Comparison of ENCODE assay signal across 1 cellular context in the genomic region with DNA sequence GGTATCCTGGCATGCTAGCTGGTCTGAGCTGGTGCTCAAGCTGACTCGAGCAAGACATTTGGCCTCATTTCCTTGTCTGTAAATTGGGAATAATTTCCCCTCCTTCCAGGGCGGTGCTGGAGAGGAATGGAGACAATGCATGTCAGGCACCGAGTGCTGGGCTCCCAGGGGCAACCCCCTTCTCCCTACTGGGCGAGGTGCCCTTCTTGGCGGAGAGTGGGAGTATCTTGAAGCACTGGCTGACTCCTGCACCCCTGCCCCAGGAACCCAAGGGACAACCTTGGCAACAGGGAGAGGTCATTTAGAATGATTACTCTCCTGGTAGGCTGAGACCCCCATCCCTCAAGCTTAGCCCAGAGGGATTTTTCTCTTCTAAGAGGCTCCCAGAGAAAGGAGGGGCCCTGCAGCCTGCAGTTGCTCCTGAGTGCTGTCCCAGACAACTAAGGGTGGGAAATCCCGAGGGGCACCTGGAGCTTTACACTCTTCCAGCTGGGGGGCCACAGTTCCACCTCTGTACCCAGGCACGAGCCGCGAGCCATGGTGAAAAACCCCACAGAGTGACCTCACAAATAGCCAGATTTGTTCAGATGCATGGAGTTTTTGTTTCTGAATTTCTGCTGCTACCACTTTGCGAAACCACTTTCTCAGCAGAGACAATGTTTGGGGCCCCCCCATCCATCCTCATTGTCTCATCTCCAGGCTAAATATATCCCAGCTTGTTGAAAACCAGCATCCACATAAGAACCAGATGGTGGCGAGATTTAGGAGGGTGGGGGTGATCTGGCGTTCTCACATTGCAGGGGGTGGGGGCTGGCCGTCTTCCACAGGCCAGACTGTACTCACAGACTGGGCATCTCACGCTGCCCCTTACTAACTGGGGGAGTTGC.
TF ChIP-seq lines count a peak whose summit lies in the region.

No MANE protein-coding gene starts in this region.

TF ChIP-seq in HepG2, 621 proteins besides CTCF, POLR2A, EP300 and RAD21 (continued from another document):
- TF ChIP-seq, protein P1, sequence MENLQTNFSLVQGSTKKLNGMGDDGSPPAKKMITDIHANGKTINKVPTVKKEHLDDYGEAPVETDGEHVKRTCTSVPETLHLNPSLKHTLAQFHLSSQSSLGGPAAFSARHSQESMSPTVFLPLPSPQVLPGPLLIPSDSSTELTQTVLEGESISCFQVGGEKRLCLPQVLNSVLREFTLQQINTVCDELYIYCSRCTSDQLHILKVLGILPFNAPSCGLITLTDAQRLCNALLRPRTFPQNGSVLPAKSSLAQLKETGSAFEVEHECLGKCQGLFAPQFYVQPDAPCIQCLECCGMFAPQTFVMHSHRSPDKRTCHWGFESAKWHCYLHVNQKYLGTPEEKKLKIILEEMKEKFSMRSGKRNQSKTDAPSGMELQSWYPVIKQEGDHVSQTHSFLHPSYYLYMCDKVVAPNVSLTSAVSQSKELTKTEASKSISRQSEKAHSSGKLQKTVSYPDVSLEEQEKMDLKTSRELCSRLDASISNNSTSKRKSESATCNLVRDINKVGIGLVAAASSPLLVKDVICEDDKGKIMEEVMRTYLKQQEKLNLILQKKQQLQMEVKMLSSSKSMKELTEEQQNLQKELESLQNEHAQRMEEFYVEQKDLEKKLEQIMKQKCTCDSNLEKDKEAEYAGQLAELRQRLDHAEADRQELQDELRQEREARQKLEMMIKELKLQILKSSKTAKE (CRISPR knock-in tag; IDR thresholded peaks at IDR 0.05; ENCODE audit: borderline replicate concordance): no peak
- TF ChIP-seq, protein P2, sequence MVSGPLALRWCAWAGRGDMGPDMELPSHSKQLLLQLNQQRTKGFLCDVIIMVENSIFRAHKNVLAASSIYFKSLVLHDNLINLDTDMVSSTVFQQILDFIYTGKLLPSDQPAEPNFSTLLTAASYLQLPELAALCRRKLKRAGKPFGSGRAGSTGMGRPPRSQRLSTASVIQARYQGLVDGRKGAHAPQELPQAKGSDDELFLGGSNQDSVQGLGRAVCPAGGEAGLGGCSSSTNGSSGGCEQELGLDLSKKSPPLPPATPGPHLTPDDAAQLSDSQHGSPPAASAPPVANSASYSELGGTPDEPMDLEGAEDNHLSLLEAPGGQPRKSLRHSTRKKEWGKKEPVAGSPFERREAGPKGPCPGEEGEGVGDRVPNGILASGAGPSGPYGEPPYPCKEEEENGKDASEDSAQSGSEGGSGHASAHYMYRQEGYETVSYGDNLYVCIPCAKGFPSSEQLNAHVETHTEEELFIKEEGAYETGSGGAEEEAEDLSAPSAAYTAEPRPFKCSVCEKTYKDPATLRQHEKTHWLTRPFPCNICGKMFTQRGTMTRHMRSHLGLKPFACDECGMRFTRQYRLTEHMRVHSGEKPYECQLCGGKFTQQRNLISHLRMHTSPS (CRISPR knock-in tag; IDR thresholded peaks at IDR 0.05; ENCODE audit: low read depth): no peak
- no peak for TF ChIP-seq NR2F6 (IDR thresholded peaks at IDR 0.05)
- no peak for TF ChIP-seq NR2F6 (CRISPR knock-in tag; IDR thresholded peaks at IDR 0.05)
- TF ChIP-seq, protein P3, sequence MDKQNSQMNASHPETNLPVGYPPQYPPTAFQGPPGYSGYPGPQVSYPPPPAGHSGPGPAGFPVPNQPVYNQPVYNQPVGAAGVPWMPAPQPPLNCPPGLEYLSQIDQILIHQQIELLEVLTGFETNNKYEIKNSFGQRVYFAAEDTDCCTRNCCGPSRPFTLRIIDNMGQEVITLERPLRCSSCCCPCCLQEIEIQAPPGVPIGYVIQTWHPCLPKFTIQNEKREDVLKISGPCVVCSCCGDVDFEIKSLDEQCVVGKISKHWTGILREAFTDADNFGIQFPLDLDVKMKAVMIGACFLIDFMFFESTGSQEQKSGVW (CRISPR knock-in tag; IDR thresholded peaks at IDR 0.05; ENCODE audit: borderline replicate concordance): no peak
- no peak for TF ChIP-seq ZNF7 (CRISPR knock-in tag; IDR thresholded peaks at IDR 0.05)
- no peak for TF ChIP-seq ZSCAN21 (CRISPR knock-in tag; IDR thresholded peaks at IDR 0.05; ENCODE audit: borderline replicate concordance)
- TF ChIP-seq MAFK (conservative IDR thresholded peaks at IDR 0.05 in 1 of 2, IDR thresholded peaks at IDR 0.05 in 1 of 2; ENCODE audit: low read length in 2 of 2): no peak
- TF ChIP-seq RCOR2 (CRISPR knock-in tag; IDR thresholded peaks at IDR 0.05): no peak
- no peak for TF ChIP-seq NR2F2 (IDR thresholded peaks at IDR 0.05; ENCODE audit: borderline replicate concordance, low read depth)
- TF ChIP-seq, protein P4, sequence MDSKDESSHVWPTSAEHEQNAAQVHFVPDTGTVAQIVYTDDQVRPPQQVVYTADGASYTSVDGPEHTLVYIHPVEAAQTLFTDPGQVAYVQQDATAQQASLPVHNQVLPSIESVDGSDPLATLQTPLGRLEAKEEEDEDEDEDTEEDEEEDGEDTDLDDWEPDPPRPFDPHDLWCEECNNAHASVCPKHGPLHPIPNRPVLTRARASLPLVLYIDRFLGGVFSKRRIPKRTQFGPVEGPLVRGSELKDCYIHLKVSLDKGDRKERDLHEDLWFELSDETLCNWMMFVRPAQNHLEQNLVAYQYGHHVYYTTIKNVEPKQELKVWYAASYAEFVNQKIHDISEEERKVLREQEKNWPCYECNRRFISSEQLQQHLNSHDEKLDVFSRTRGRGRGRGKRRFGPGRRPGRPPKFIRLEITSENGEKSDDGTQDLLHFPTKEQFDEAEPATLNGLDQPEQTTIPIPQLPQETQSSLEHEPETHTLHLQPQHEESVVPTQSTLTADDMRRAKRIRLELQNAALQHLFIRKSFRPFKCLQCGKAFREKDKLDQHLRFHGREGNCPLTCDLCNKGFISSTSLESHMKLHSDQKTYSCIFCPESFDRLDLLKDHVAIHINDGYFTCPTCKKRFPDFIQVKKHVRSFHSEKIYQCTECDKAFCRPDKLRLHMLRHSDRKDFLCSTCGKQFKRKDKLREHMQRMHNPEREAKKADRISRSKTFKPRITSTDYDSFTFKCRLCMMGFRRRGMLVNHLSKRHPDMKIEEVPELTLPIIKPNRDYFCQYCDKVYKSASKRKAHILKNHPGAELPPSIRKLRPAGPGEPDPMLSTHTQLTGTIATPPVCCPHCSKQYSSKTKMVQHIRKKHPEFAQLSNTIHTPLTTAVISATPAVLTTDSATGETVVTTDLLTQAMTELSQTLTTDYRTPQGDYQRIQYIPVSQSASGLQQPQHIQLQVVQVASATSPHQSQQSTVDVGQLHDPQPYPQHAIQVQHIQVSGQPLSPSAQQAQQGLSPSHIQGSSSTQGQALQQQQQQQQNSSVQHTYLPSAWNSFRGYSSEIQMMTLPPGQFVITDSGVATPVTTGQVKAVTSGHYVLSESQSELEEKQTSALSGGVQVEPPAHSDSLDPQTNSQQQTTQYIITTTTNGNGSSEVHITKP (CRISPR knock-in tag; IDR thresholded peaks at IDR 0.05; ENCODE audit: low read depth): no peak
